Comparison of ENCODE assay signal across 13 cellular contexts in genomic region chr1:152167835-152168534, GRCh38. TPM values are rescaled to one million over a fixed set of nuclear protein-coding genes. Genes with fewer than 3 reads are reported as not detected.
DNase-seq lines count a peak whose midpoint lies in the region; ATAC-seq and TF ChIP-seq lines count a peak whose summit lies in the region.
"Had no signal": no experiment of that assay in that cellular context is flagged by ENCODE, and none has a peak within 500 bp of the region (broad histone marks: within the 10 kb centered on the region; RNA-seq: fewer than 3 reads in every experiment).

No MANE protein-coding gene starts in this region.

- H3K27ac Mint-ChIP-seq in dendritic cell treated with granulocyte-macrophage colony-stimulating factor and Interleukin-4, amounts not matched to agents 40 ng/mL and 50 ng/mL, for 4 days = peak overlapping the region; percentile 23
- H3K27ac Mint-ChIP-seq in T-helper 17 cell = no peak overlapping the region
- H3K27ac Mint-ChIP-seq in natural killer cell = no peak overlapping the region

- H3K4me3 ChIP-seq in stomach = no peak overlapping the region
- H3K4me3 ChIP-seq: tibial artery had no signal

- peak; percentile 97 for DNase-seq in EH (ENCODE audit: low read depth)
- DNase-seq in MV-4-11 (lab: John Stamatoyannopoulos, UW) = peak; percentile 66
- DNase-seq in omental fat pad (ENCODE audit: low spot score) = no peak
- DNase-seq in stomach = no peak
- DNase-seq in T-helper 17 cell = no peak
- DNase-seq in natural killer cell = no peak
- no peak for DNase-seq in NCI-H187 (lab: John Stamatoyannopoulos, UW)
- DNase-seq: midbrain; NCI-H2081 treated with DMSO at 0.1 percent for 48 hours; stimulated activated CD4-positive, alpha-beta T cell treated with anti-CD3 and anti-CD28 coated beads, Interleukin-15, amount 100 ng/mL, for 24 hours had no signal

- H3K36me3 ChIP-seq in stomach = no peaks in the 10 kb centered on the region
- H3K36me3 ChIP-seq: tibial artery had no signal

- ATAC-seq in omental fat pad (ENCODE audit: low FRiP score) (peak; percentile 83), T-helper 17 cell (no peak), natural killer cell (no peak)

- H3K4me1 Mint-ChIP-seq in dendritic cell treated with granulocyte-macrophage colony-stimulating factor and Interleukin-4, amounts not matched to agents 40 ng/mL and 50 ng/mL, for 4 days (ENCODE audit: low read depth) = peaks cover 98% of the 10 kb centered on the region
- peaks cover 12% of the 10 kb centered on the region for H3K4me1 Mint-ChIP-seq in T-helper 17 cell
- H3K4me1 Mint-ChIP-seq in natural killer cell = peaks cover 0 to 5% of the 10 kb centered on the region in 2 donors

- no peak for TF ChIP-seq POLR2A in stomach (IDR thresholded peaks at IDR 0.05)

- H3K4me1 ChIP-seq in stomach = peaks cover 0 to 7% (median 0%) of the 10 kb centered on the region in 4 donors

- intact Hi-C loops in dendritic cell treated with granulocyte-macrophage colony-stimulating factor and Interleukin-4, amounts not matched to agents 40 ng/mL and 50 ng/mL, for 4 days (cut with micrococcal nuclease) = no loop called here
- intact Hi-C loops in stomach (cut with DNase I; ENCODE audit: low total_unique reads) (no loop called here), natural killer cell (cut with micrococcal nuclease) (no loop called here)

- H3K9me3 Mint-ChIP-seq in dendritic cell treated with granulocyte-macrophage colony-stimulating factor and Interleukin-4, amounts not matched to agents 40 ng/mL and 50 ng/mL, for 4 days = no peaks in the 10 kb centered on the region
- no peaks in the 10 kb centered on the region for H3K9me3 Mint-ChIP-seq in natural killer cell

- no peak for TF ChIP-seq EP300 in stomach (IDR thresholded peaks at IDR 0.05)

- WGBS in stomach, 5 donors = 37 to 63% (median 61%) methylated on average over 3 of the region's 3 CpGs

- H3K27me3 Mint-ChIP-seq in dendritic cell treated with granulocyte-macrophage colony-stimulating factor and Interleukin-4, amounts not matched to agents 40 ng/mL and 50 ng/mL, for 4 days = no peaks in the 10 kb centered on the region
- H3K27me3 Mint-ChIP-seq in T-helper 17 cell (peaks cover 57% of the 10 kb centered on the region), natural killer cell (ENCODE audit: low read depth in 2 of 2) (peaks cover 11 to 13% of the 10 kb centered on the region in 2 donors)

- H3K9me3 ChIP-seq in stomach (no peaks in the 10 kb centered on the region), T-helper 17 cell (ENCODE audit: control insufficient read depth, low read length, poor library complexity, severe bottlenecking) (no peaks in the 10 kb centered on the region)
- H3K9me3 ChIP-seq: tibial artery had no signal

- H3K4me3 Mint-ChIP-seq in dendritic cell treated with granulocyte-macrophage colony-stimulating factor and Interleukin-4, amounts not matched to agents 40 ng/mL and 50 ng/mL, for 4 days = no peak overlapping the region
- H3K4me3 Mint-ChIP-seq in T-helper 17 cell = no peak overlapping the region
- no peak overlapping the region for H3K4me3 Mint-ChIP-seq in natural killer cell

- TF ChIP-seq CTCF in omental fat pad (IDR thresholded peaks at IDR 0.05) (no peak), stomach (IDR thresholded peaks at IDR 0.05) (no peak), natural killer cell (IDR thresholded peaks at IDR 0.05) (no peak)

- H3K36me3 Mint-ChIP-seq in dendritic cell treated with granulocyte-macrophage colony-stimulating factor and Interleukin-4, amounts not matched to agents 40 ng/mL and 50 ng/mL, for 4 days (ENCODE audit: low read depth) = no peaks in the 10 kb centered on the region
- H3K36me3 Mint-ChIP-seq in T-helper 17 cell (ENCODE audit: low read depth) (peaks cover 2% of the 10 kb centered on the region), natural killer cell (no peaks in the 10 kb centered on the region)

- no peak overlapping the region for H3K27ac ChIP-seq in stomach
- H3K27ac ChIP-seq: tibial artery had no signal

- H3K27me3 ChIP-seq in stomach = no peaks in the 10 kb centered on the region
- H3K27me3 ChIP-seq: tibial artery had no signal

RNA-seq across cellular contexts. Expression of gene RPTN, which starts 9.0 kb away (rescaled TPM):
- not detected for total RNA-seq in omental fat pad
- total RNA-seq in stomach = not detected
- under 1 TPM in 1 of 3 donors, not detected in 2; 0.31 TPM for polyA plus RNA-seq in stomach
- total RNA-seq in T-helper 17 cell = not detected
- not detected for total RNA-seq in natural killer cell
- total RNA-seq: T-helper 1 cell treated with Interleukin-12 subunit alpha and Interleukin-12 subunit beta and Interleukin-4 antibody, amounts not matched to agents 30 ng/mL and 1 ng/mL, for 36 hours had no signal

RNA-seq across cellular contexts. Expression of gene TCHH, which starts 52.7 kb away (rescaled TPM):
- total RNA-seq in omental fat pad = 1 to 10 TPM in 2 of 4 donors, under 1 TPM in 2; 0.19 to 1.4 (median 0.86) TPM
- not detected for total RNA-seq in stomach
- polyA plus RNA-seq in stomach = under 1 TPM in 1 of 3 donors, not detected in 2; 0.13 TPM
- total RNA-seq in T-helper 17 cell = under 1 TPM in 1 of 2 donors, not detected in 1; 0.05 TPM
- not detected for total RNA-seq in natural killer cell

RNA-seq across cellular contexts. Expression of gene HRNR, which starts 56.0 kb away (rescaled TPM):
- total RNA-seq in omental fat pad = not detected
- under 1 TPM in 1 of 5 donors, not detected in 4; 0.45 TPM for total RNA-seq in stomach
- not detected for polyA plus RNA-seq in stomach
- total RNA-seq in T-helper 17 cell = not detected
- not detected for total RNA-seq in natural killer cell
- total RNA-seq: T-helper 1 cell treated with Interleukin-12 subunit alpha and Interleukin-12 subunit beta and Interleukin-4 antibody, amounts not matched to agents 30 ng/mL and 1 ng/mL, for 36 hours had no signal

Comparison
In these comparisons a context has a peak if more than half of its experiments do, and no peak if none do; other contexts are left out.
1. DNase-seq: peak in EH (single experiment) and MV-4-11 (single experiment); none in omental fat pad (single experiment), stomach (single experiment), T-helper 17 cell (0 of 3), natural killer cell (single experiment) and NCI-H187 (0 of 2).